1 cellular context compared by ENCODE assay signal in the genomic region with DNA sequence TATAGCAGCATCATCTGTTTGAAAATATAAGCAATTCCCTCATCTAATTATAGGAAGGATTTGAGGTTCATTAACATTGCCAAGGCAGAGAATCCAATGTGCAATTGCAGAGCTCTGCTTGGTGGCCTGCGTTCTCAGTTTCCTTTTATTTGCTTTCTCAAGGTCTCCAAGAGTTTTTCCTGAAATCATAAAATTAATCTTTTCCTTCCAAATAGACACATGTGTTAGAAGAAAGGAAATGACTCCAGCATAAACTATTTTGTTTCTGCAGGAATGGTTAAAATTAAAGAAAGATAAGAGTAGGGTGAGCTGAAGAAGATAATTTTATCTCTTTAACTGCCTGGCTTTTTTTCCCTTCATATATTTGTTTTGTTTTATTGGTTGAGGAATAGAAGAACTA.
TF ChIP-seq lines count a peak whose summit lies in the region.

No MANE protein-coding gene starts in this region.

TF ChIP-seq in HEK293, 187 proteins besides CTCF, POLR2A, EP300 and RAD21 (continued from another document):
- TF ChIP-seq KLF10 (tag by site-specific recombination; IDR thresholded peaks at IDR 0.05), result no peak
